Comparison of ENCODE assay signal across 11 cellular contexts in the genomic region with DNA sequence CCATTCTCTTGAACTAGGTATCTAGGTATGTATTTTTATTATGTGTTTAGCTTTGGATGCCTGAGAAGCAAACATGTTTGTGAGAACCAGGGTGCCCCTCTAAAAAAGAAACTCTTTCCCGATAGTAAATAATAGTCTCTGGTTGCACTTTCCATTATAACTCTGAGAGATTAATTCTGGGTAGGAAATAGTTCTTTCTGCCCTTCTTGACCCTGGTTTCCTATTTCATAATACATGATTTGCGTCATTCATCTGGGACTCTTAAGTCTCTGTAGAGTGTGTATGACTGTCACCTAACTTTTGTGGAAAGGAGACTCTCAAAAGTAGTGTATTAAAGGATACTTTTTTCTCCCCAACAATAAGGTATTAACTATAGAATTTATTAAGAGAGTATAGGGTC. TPM values are rescaled to one million over a fixed set of nuclear protein-coding genes. Genes with fewer than 3 reads are reported as not detected.
DNase-seq lines count a peak whose midpoint lies in the region; ATAC-seq and TF ChIP-seq lines count a peak whose summit lies in the region.
"Had no signal": no experiment of that assay in that cellular context is flagged by ENCODE, and none has a peak within 500 bp of the region (broad histone marks: within the 10 kb centered on the region; RNA-seq: fewer than 3 reads in every experiment).

No MANE protein-coding gene starts in this region.

- intact Hi-C loops in left ventricle myocardium superior (cut with micrococcal nuclease) (no loop called here), stomach (cut with DNase I; ENCODE audit: low total_unique reads) (no loop called here)

- H3K27ac ChIP-seq in stomach = peak overlapping the region in 3 of 5 donors; percentile 47 to 78 (median 53)
- H3K27ac ChIP-seq: hepatocyte had no signal

- TF ChIP-seq EP300 in stomach (IDR thresholded peaks at IDR 0.05) = no peak

- no peak overlapping the region for H3K4me3 ChIP-seq in stomach
- H3K4me3 ChIP-seq: hepatocyte had no signal

- no peak for TF ChIP-seq POLR2A in stomach (IDR thresholded peaks at IDR 0.05)

- peak; percentile 83 for ATAC-seq in left ventricle myocardium superior
- no peak for ATAC-seq in GM18502 (IDR thresholded peaks at IDR 0.05; ENCODE audit: poor library complexity, unreplicated experiment)
- ATAC-seq: stimulated activated naive CD8-positive, alpha-beta T cell treated with anti-CD3 and anti-CD28 coated beads, Interleukin-15, Interleukin-2, amounts not matched to agents 100 U/mL and 50 U/mL, for 24 hours had no signal

- H3K27me3 ChIP-seq in stomach = no peaks in the 10 kb centered on the region
- H3K27me3 ChIP-seq: hepatocyte had no signal

- DNase-seq in M059J (ENCODE audit: low read depth) = peak; percentile 45
- peak; percentile 68 for DNase-seq in amniotic epithelial cell (ENCODE audit: low read depth)
- no peak for DNase-seq in left ventricle myocardium superior
- DNase-seq in stomach = no peak
- no peak for DNase-seq in LoVo (ENCODE audit: low spot score)
- no peak for DNase-seq in HuH-7.5 (ENCODE audit: low spot score)
- DNase-seq: activated T-cell treated with anti-CD3 and anti-CD28 coated beads, Interleukin-2, amount 50 U/mL, for 24 hours; NCI-H1417; stimulated activated naive CD8-positive, alpha-beta T cell treated with anti-CD3 and anti-CD28 coated beads, Interleukin-15, Interleukin-2, amounts not matched to agents 100 U/mL and 50 U/mL, for 24 hours had no signal

- H3K4me1 ChIP-seq in stomach = peaks cover 12 to 64% (median 36%) of the 10 kb centered on the region in 4 donors

- TF ChIP-seq CTCF in stomach (IDR thresholded peaks at IDR 0.05) = no peak

- WGBS in stomach, 5 donors = 12 to 31% (median 16%) methylated on average over 2 of the region's 2 CpGs

- H3K9me3 ChIP-seq in stomach = no peaks in the 10 kb centered on the region

- peaks cover 0 to 6% (median 0%) of the 10 kb centered on the region in 4 donors for H3K36me3 ChIP-seq in stomach

RNA-seq across cellular contexts. Expression of a gene that starts 31.5 kb away (rescaled TPM):
- 83.1 and 90.6 TPM in 2 replicates for total RNA-seq in M059J (2014; rRNA removed; shearing (Covaris generic))
- total RNA-seq in left ventricle myocardium superior = 48.8 TPM
- total RNA-seq in stomach = 100 to 1,000 TPM in 2 of 5 donors, 10 to 100 TPM in 3; 13.4 to 234 (median 92.4) TPM
- polyA plus RNA-seq in stomach = 10 to 100 TPM; 10.5 to 18.7 (median 17.7) TPM

Comparison
In these comparisons a context has a peak if more than half of its experiments do, and no peak if none do; other contexts are left out.
1. DNase-seq: peak in M059J (single experiment) and amniotic epithelial cell (single experiment); none in left ventricle myocardium superior (single experiment), stomach (single experiment), LoVo (single experiment) and HuH-7.5 (single experiment).